Comparison of ENCODE assay signal across 28 cellular contexts in the genomic region with DNA sequence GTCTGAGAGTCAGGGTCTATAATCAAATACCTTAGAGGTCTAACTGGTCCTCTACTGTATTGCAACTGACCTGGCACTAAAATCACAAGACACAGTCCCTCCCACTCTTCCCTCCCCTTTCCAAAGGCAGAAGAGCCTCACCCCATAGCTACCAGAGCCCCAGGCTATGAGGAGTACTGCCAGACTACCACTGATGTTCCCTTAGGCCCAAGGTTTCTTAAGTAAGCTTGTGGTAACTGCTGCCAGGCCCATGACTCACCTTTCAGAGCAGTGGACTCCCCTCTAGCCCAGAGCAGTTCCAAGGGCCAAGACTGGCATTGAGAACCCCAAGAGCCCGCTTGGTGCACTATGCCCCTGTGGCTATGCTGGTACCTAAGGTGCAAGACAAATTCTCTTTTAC.
DNase-seq lines count a peak whose midpoint lies in the region; ATAC-seq and TF ChIP-seq lines count a peak whose summit lies in the region.
"Had no signal": no experiment of that assay in that cellular context is flagged by ENCODE, and none has a peak within 500 bp of the region (broad histone marks: within the 10 kb centered on the region; RNA-seq: fewer than 3 reads in every experiment).

No MANE protein-coding gene starts in this region.

- H3K4me3 Mint-ChIP-seq in nephron progenitor cell, result no peak overlapping the region
- H3K4me3 Mint-ChIP-seq: activated T-cell treated with anti-CD3 and anti-CD28 coated beads, Interleukin-2, amount 50 U/mL, for 24 hours; CD4-positive, alpha-beta T cell; endodermal cell had no signal

- peaks cover 2% of the 10 kb centered on the region for H3K9me3 ChIP-seq in aorta (ENCODE audit: control insufficient read depth, low read length)
- H3K9me3 ChIP-seq: A549, body of pancreas, esophagus squamous epithelium, right atrium auricular region, SJSA1 had no signal

- no peak overlapping the region for H3K27ac Mint-ChIP-seq in nephron progenitor cell
- H3K27ac Mint-ChIP-seq: activated T-cell treated with anti-CD3 and anti-CD28 coated beads, Interleukin-2, amount 50 U/mL, for 24 hours; CD4-positive, alpha-beta T cell; endodermal cell had no signal

- TF ChIP-seq CTCF in epithelial cell of esophagus (IDR thresholded peaks at IDR 0.05; ENCODE audit: insufficient read depth, low read depth, low read length, missing control alignments), result no peak
- TF ChIP-seq CTCF in nephron progenitor cell (IDR thresholded peaks at IDR 0.05), result no peak

- DNase-seq in ELF-1 (ENCODE audit: low read depth, low spot score), result peak; percentile 13
- peak; percentile 74 for DNase-seq in NCI-H226
- peak; percentile 40 for DNase-seq in epithelial cell of esophagus (ENCODE audit: low read depth)
- peak; percentile 47 for DNase-seq in mesenteric fat pad (ENCODE audit: low spot score)
- DNase-seq in NCI-H146 (lab: John Stamatoyannopoulos, UW), result no peak
- no peak for DNase-seq in nephron progenitor cell
- no peak for DNase-seq in aorta
- DNase-seq in NCI-H748 (lab: John Stamatoyannopoulos, UW; ENCODE audit: unreplicated experiment), result no peak
- DNase-seq: activated CD4-positive, CD25-positive, alpha-beta regulatory T cell; activated gamma-delta T cell; activated T-cell treated with anti-CD3 and anti-CD28 coated beads, Interleukin-2, amount 50 U/mL, for 24 hours; body of pancreas; CD4-positive, alpha-beta T cell; cerebellar nuclear complex; dermis blood vessel endothelial cell; esophagus squamous epithelium; KG1; left lung; MV-4-11; NCI-H1694; RPMI8226; stimulated activated CD4-positive, alpha-beta T cell treated with anti-CD3 and anti-CD28 coated beads, Interleukin-1b, Interleukin-23, amount 100 ng/mL, for 48 hours; stimulated activated naive CD8-positive, alpha-beta T cell treated with anti-CD3 and anti-CD28 coated beads, Interleukin-15, Interleukin-2, amounts not matched to agents 100 U/mL and 50 U/mL, for 24 hours had no signal

- intact Hi-C loops in aorta (cut with DNase I), result no loop called here

- no peaks in the 10 kb centered on the region for H3K27me3 Mint-ChIP-seq in nephron progenitor cell (ENCODE audit: low read depth, poor library complexity)
- H3K27me3 Mint-ChIP-seq: activated T-cell treated with anti-CD3 and anti-CD28 coated beads, Interleukin-2, amount 50 U/mL, for 24 hours; CD4-positive, alpha-beta T cell had no signal

- no peaks in the 10 kb centered on the region for H3K4me1 Mint-ChIP-seq in nephron progenitor cell

- ATAC-seq in aorta (ENCODE audit: low FRiP score), result no peak
- ATAC-seq: A549; body of pancreas; GM12878; left lung; stimulated activated naive CD8-positive, alpha-beta T cell treated with anti-CD3 and anti-CD28 coated beads, Interleukin-15, Interleukin-2, amounts not matched to agents 100 U/mL and 50 U/mL, for 24 hours had no signal

- H3K36me3 Mint-ChIP-seq in nephron progenitor cell (ENCODE audit: low read depth), result no peaks in the 10 kb centered on the region

- H3K27me3 ChIP-seq in aorta (ENCODE audit: control insufficient read depth in 1 of 2, insufficient read depth in 2 of 2, low read length in 1 of 2), result no peaks in the 10 kb centered on the region
- H3K27me3 ChIP-seq: body of pancreas, esophagus squamous epithelium, left lung, right atrium auricular region, SJSA1 had no signal

- H3K36me3 ChIP-seq in aorta (ENCODE audit: control insufficient read depth in 1 of 2, insufficient read depth in 2 of 2, low read length in 1 of 2), result no peaks in the 10 kb centered on the region
- H3K36me3 ChIP-seq: esophagus squamous epithelium, left lung, right atrium auricular region, SJSA1 had no signal

- WGBS in aorta, 2 donors, result 87 to 95% methylated on average over 1 of the region's 1 CpG

- H3K27ac ChIP-seq in aorta (ENCODE audit: low read depth in 1 of 2, low read length in 2 of 2), result no peak overlapping the region
- H3K27ac ChIP-seq: A549, body of pancreas, esophagus squamous epithelium, left lung, right atrium auricular region, SJSA1 had no signal

- H3K9me3 Mint-ChIP-seq in nephron progenitor cell, result peaks cover 4% of the 10 kb centered on the region
- H3K9me3 Mint-ChIP-seq: endodermal cell had no signal

- H3K4me3 ChIP-seq in epithelial cell of esophagus (ENCODE audit: low read length), result no peak overlapping the region
- no peak overlapping the region for H3K4me3 ChIP-seq in aorta (ENCODE audit: low read length in 2 of 2)
- H3K4me3 ChIP-seq: A549, body of pancreas, esophagus squamous epithelium, GM12878, left lung, right atrium auricular region, SJSA1 had no signal

- H3K4me1 ChIP-seq in aorta (ENCODE audit: control insufficient read depth in 1 of 2, insufficient read depth in 2 of 2, low read length in 2 of 2), result no peaks in the 10 kb centered on the region
- H3K4me1 ChIP-seq: A549, body of pancreas, esophagus squamous epithelium, left lung, right atrium auricular region, SJSA1 had no signal

Comparison
In these comparisons a context has a peak if more than half of its experiments do, and no peak if none do; other contexts are left out.
1. DNase-seq: peak in ELF-1 (single experiment), NCI-H226 (single experiment), epithelial cell of esophagus (single experiment) and mesenteric fat pad (single experiment); none in NCI-H146 (single experiment), nephron progenitor cell (single experiment), aorta (0 of 2) and NCI-H748 (single experiment).